25 cellular contexts compared by ENCODE assay signal in genomic region chr10:50516161-50516560, GRCh38.
"Had no signal": no experiment of that assay in that cellular context is flagged by ENCODE, and none has a peak within 500 bp of the region (broad histone marks: within the 10 kb centered on the region; RNA-seq: fewer than 3 reads in every experiment).

No MANE protein-coding gene starts in this region.

- H3K36me3 Mint-ChIP-seq: mesothelial cell of epicardium; stimulated activated effector memory CD8-positive, alpha-beta T cell treated with anti-CD3 and anti-CD28 coated beads, Interleukin-12 subunit alpha, Interleukin-12 subunit beta, amount 100 ng/mL, for 72 hours had no signal

- H3K27me3 ChIP-seq: gastroesophageal sphincter, heart left ventricle, hepatocyte, left lung, ovary, sigmoid colon, stomach, testis, tibial artery, upper lobe of left lung had no signal

- H3K4me3 ChIP-seq: coronary artery, gastroesophageal sphincter, heart left ventricle, hepatocyte, left lung, ovary, psoas muscle, sigmoid colon, stomach, testis, tibial artery, upper lobe of left lung had no signal

- H3K27ac Mint-ChIP-seq: mesothelial cell of epicardium; nephron; stimulated activated effector memory CD8-positive, alpha-beta T cell treated with anti-CD3 and anti-CD28 coated beads, Interleukin-12 subunit alpha, Interleukin-12 subunit beta, amount 100 ng/mL, for 72 hours had no signal

- DNase-seq: dermis blood vessel endothelial cell; effector memory CD8-positive, alpha-beta T cell; heart left ventricle; left cardiac atrium; left lung; mesenchymal stem cell; naive thymus-derived CD4-positive, alpha-beta T cell; nucleus accumbens; ovary; psoas muscle; right cardiac atrium; sigmoid colon; stimulated activated CD4-positive, alpha-beta T cell treated with anti-CD3 and anti-CD28 coated beads, Interleukin-2, amount 100 ng/mL, for 24 hours; stimulated activated CD4-positive, alpha-beta T cell treated with anti-CD3 and anti-CD28 coated beads, Interleukin-4, amount 100 ng/mL, for 24 hours; stimulated activated naive CD4-positive, alpha-beta T cell treated with Interleukin-2 at 50 U/mL for 16 hours; stomach; testis; tibial artery; upper lobe of left lung had no signal

- H3K9me3 Mint-ChIP-seq: effector memory CD8-positive, alpha-beta T cell; mesothelial cell of epicardium; naive thymus-derived CD4-positive, alpha-beta T cell; nephron; stimulated activated effector memory CD8-positive, alpha-beta T cell treated with anti-CD3 and anti-CD28 coated beads, Interleukin-12 subunit alpha, Interleukin-12 subunit beta, amount 100 ng/mL, for 72 hours had no signal

- H3K27ac ChIP-seq: coronary artery, gastroesophageal sphincter, heart left ventricle, hepatocyte, left lung, ovary, psoas muscle, sigmoid colon, stomach, testis, tibial artery, upper lobe of left lung had no signal

- H3K36me3 ChIP-seq: left lung, ovary, upper lobe of left lung had no signal

- H3K27me3 Mint-ChIP-seq: effector memory CD8-positive, alpha-beta T cell; naive thymus-derived CD4-positive, alpha-beta T cell had no signal

- H3K9me3 ChIP-seq: gastroesophageal sphincter, heart left ventricle, left lung, ovary, psoas muscle, sigmoid colon, stomach, testis, tibial artery, upper lobe of left lung had no signal

- H3K4me3 Mint-ChIP-seq: effector memory CD8-positive, alpha-beta T cell; mesothelial cell of epicardium; naive thymus-derived CD4-positive, alpha-beta T cell; nephron; stimulated activated effector memory CD8-positive, alpha-beta T cell treated with anti-CD3 and anti-CD28 coated beads, Interleukin-12 subunit alpha, Interleukin-12 subunit beta, amount 100 ng/mL, for 72 hours had no signal
